8 cellular contexts compared by ENCODE assay signal in the genomic region with DNA sequence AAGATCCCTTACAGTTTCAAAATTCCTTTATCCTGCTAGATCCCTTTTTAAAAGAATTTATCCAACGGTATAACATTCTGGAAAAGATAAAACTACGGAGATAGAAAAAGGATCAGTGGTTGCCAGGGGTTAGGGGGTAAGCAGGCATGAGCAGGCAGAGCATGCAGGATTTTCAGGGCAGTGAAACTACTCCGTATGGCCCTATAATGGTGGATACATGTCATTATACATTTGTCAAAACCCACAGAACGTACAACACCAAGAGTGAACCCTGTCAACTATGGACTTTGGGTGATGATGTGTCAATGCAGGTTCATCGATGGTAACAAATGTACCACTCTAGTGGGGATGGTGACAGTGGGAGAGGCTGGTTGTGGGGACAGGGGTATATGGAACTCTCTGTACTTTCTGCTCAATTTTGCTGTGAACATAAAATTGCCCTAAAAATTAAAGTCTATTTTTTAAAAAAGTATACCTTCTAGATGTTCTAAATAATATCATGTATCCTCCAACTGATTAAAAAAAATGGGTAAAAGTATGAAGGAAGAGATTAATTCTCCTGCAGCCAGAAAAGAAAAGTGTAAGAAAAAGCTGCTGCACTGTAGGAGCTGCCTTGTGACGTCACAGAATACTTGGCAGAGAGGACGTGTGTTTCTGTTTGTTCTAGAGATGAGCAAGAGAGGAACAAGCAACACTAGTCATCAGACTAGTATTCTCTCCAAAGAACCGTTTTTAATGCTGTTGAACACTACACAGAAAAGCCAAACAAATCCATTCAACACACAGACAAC. TPM values are rescaled to one million over a fixed set of nuclear protein-coding genes. Genes with fewer than 3 reads are reported as not detected.
DNase-seq lines count a peak whose midpoint lies in the region; ATAC-seq and TF ChIP-seq lines count a peak whose summit lies in the region.

No MANE protein-coding gene starts in this region.

- TF ChIP-seq CTCF in GM13976 (IDR thresholded peaks at IDR 0.05; ENCODE audit: borderline replicate concordance, control extremely low read depth, extremely low read depth, insufficient read depth, missing control alignments) = no peak
- no peak for TF ChIP-seq CTCF in LNCaP clone FGC (IDR thresholded peaks at IDR 0.05; ENCODE audit: control insufficient read depth, extremely low read depth, insufficient read depth)
- no peak for TF ChIP-seq CTCF in heart left ventricle (IDR thresholded peaks at IDR 0.05)
- TF ChIP-seq CTCF in nephron progenitor cell (IDR thresholded peaks at IDR 0.05) = no peak

- in situ Hi-C loops in GM13976 (cut with MboI; ENCODE audit: low sequenced_read_pairs, unreplicated experiment) = no loop called here

- DNase-seq in GM13976 (ENCODE audit: low spot score) (peak; percentile 65), LNCaP clone FGC (ENCODE audit: low read depth) (peak; percentile 87), heart left ventricle (peak in 4 of 5 donors; percentile 47 to 59 (median 53)), nephron progenitor cell (no peak)
- DNase-seq in activated naive CD4-positive, alpha-beta T cell treated with anti-CD3 and anti-CD28 coated beads, Interleukin-2, amount 50 U/mL, for 72 hours (ENCODE audit: low spot score in 2 of 2) = no peak

- H3K9me3 Mint-ChIP-seq in activated naive CD4-positive, alpha-beta T cell treated with anti-CD3 and anti-CD28 coated beads, Interleukin-2, amount 50 U/mL, for 72 hours = peaks cover 3% of the 10 kb centered on the region in 2 donors
- H3K9me3 Mint-ChIP-seq in stimulated activated naive CD8-positive, alpha-beta T cell treated with anti-CD3 and anti-CD28 coated beads, Interleukin-15, Interleukin-2, amounts not matched to agents 100 ng/mL and 50 ng/mL, for 24 hours = peaks cover 7% of the 10 kb centered on the region
- peaks cover 13% of the 10 kb centered on the region for H3K9me3 Mint-ChIP-seq in nephron progenitor cell

- peaks cover 4 to 40% of the 10 kb centered on the region in 2 donors for H3K36me3 Mint-ChIP-seq in activated naive CD4-positive, alpha-beta T cell treated with anti-CD3 and anti-CD28 coated beads, Interleukin-2, amount 50 U/mL, for 72 hours
- H3K36me3 Mint-ChIP-seq in stimulated activated naive CD8-positive, alpha-beta T cell treated with anti-CD3 and anti-CD28 coated beads, Interleukin-15, Interleukin-2, amounts not matched to agents 100 ng/mL and 50 ng/mL, for 24 hours (ENCODE audit: low read depth) = peaks cover 28% of the 10 kb centered on the region
- no peaks in the 10 kb centered on the region for H3K36me3 Mint-ChIP-seq in nephron progenitor cell (ENCODE audit: low read depth)

- peak overlapping the region; percentile 92 to 98 for H3K27ac Mint-ChIP-seq in activated naive CD4-positive, alpha-beta T cell treated with anti-CD3 and anti-CD28 coated beads, Interleukin-2, amount 50 U/mL, for 72 hours
- H3K27ac Mint-ChIP-seq in stimulated activated naive CD8-positive, alpha-beta T cell treated with anti-CD3 and anti-CD28 coated beads, Interleukin-15, Interleukin-2, amounts not matched to agents 100 ng/mL and 50 ng/mL, for 24 hours = peak overlapping the region; percentile 93
- H3K27ac Mint-ChIP-seq in nephron progenitor cell = no peak overlapping the region

- TF ChIP-seq POLR2A in heart left ventricle (IDR thresholded peaks at IDR 0.05) = no peak

- H3K4me1 ChIP-seq in heart left ventricle = peaks cover 0 to 74% (median 0%) of the 10 kb centered on the region in 12 donors

- H3K27me3 ChIP-seq in heart left ventricle = no peaks in the 10 kb centered on the region

- H3K4me3 ChIP-seq in LNCaP clone FGC (ENCODE audit: low read depth, low read length) = no peak overlapping the region
- no peak overlapping the region for H3K4me3 ChIP-seq in heart left ventricle

- WGBS in heart left ventricle, 4 donors = 60 to 68% (median 63%) methylated on average over 8 of the region's 8 CpGs

- H3K4me1 Mint-ChIP-seq in stimulated activated naive CD8-positive, alpha-beta T cell treated with anti-CD3 and anti-CD28 coated beads, Interleukin-15, Interleukin-2, amounts not matched to agents 100 ng/mL and 50 ng/mL, for 24 hours (ENCODE audit: low read depth) = peaks cover 87% of the 10 kb centered on the region
- peaks cover 7% of the 10 kb centered on the region for H3K4me1 Mint-ChIP-seq in nephron progenitor cell

- peak; percentile 96 for ATAC-seq in GM21717 (IDR thresholded peaks at IDR 0.05; ENCODE audit: unreplicated experiment)
- peak; percentile 98 for ATAC-seq in activated naive CD4-positive, alpha-beta T cell treated with anti-CD3 and anti-CD28 coated beads, Interleukin-2, amount 50 U/mL, for 72 hours
- peak; percentile 73 to 88 (median 80) for ATAC-seq in heart left ventricle
- no peak for ATAC-seq in HG02970 (IDR thresholded peaks at IDR 0.05; ENCODE audit: low FRiP score, unreplicated experiment)

- H3K27me3 Mint-ChIP-seq in stimulated activated naive CD8-positive, alpha-beta T cell treated with anti-CD3 and anti-CD28 coated beads, Interleukin-15, Interleukin-2, amounts not matched to agents 100 ng/mL and 50 ng/mL, for 24 hours = no peaks in the 10 kb centered on the region
- H3K27me3 Mint-ChIP-seq in nephron progenitor cell (ENCODE audit: low read depth, poor library complexity) = peaks cover 4% of the 10 kb centered on the region

- intact Hi-C loops in heart left ventricle (cut with DNase I) = no loop called here

- H3K36me3 ChIP-seq in heart left ventricle = no peaks in the 10 kb centered on the region

- H3K27ac ChIP-seq in heart left ventricle = peak overlapping the region in 2 of 12 donors; percentile 78 to 85

- peaks cover 0 to 3% (median 0%) of the 10 kb centered on the region in 12 donors for H3K9me3 ChIP-seq in heart left ventricle

- peak overlapping the region; percentile 67 for H3K4me3 Mint-ChIP-seq in stimulated activated naive CD8-positive, alpha-beta T cell treated with anti-CD3 and anti-CD28 coated beads, Interleukin-15, Interleukin-2, amounts not matched to agents 100 ng/mL and 50 ng/mL, for 24 hours
- H3K4me3 Mint-ChIP-seq in nephron progenitor cell = no peak overlapping the region

RNA-seq across cellular contexts. Expression of a gene that starts 23.6 kb away (rescaled TPM):
- 100 to 1,000 TPM; 103 to 130 TPM for total RNA-seq in activated naive CD4-positive, alpha-beta T cell treated with anti-CD3 and anti-CD28 coated beads, Interleukin-2, amount 50 U/mL, for 72 hours
- 10 to 100 TPM in 3 of 9 donors, 1 to 10 TPM in 6; 4.9 to 30.6 (median 8.6) TPM for total RNA-seq in heart left ventricle
- 1 to 10 TPM; 2.4 to 2.5 TPM for polyA plus RNA-seq in heart left ventricle

Comparison
In these comparisons a context has a peak if more than half of its experiments do, and no peak if none do; other contexts are left out.
1. DNase-seq: peak in GM13976 (single experiment), LNCaP clone FGC (single experiment) and heart left ventricle (4 of 5); none in activated naive CD4-positive, alpha-beta T cell treated with anti-CD3 and anti-CD28 coated beads, Interleukin-2, amount 50 U/mL, for 72 hours (0 of 2) and nephron progenitor cell (single experiment).